ENCODE assay signal across 8 cellular contexts in genomic region chr12:69359531-69360347, GRCh38. TPM values are rescaled to one million over a fixed set of nuclear protein-coding genes. Genes with fewer than 3 reads are reported as not detected.
DNase-seq lines count a peak whose midpoint lies in the region; ATAC-seq and TF ChIP-seq lines count a peak whose summit lies in the region.

YEATS4 (plus strand) TSS chr12:69359743; CDS start chr12:69359973, 230 bp downstream.

- peak within 1 kb of the TSS; percentile 63 to 88 (median 76) for H3K4me3 ChIP-seq in fibroblast of lung (replicated peaks in 1 of 4; ENCODE audit: control extremely low read depth in 1 of 4, insufficient read depth in 1 of 4, low read depth in 3 of 4, low read length in 4 of 4)

- peaks cover 33% of the 10 kb centered on the region for H3K4me1 Mint-ChIP-seq in activated T-helper 1 cell treated with anti-CD3 and anti-CD28 coated beads, Interleukin-12 subunit alpha, Interleukin-12 subunit beta, Interleukin-2, Interleukin-4 antibody, amounts not matched to agents 30 ng/mL and 10 ng/mL and 1 ng/mL, durations not matched to agents 14 hours and 24 hours and 36 hours (ENCODE audit: low read depth)
- peaks cover 11 to 30% (median 24%) of the 10 kb centered on the region in 4 donors for H3K4me1 Mint-ChIP-seq in naive thymus-derived CD8-positive, alpha-beta T cell

- intact Hi-C loops in activated T-helper 1 cell treated with anti-CD3 and anti-CD28 coated beads, Interleukin-12 subunit alpha, Interleukin-12 subunit beta, Interleukin-2, Interleukin-4 antibody, amounts not matched to agents 30 ng/mL and 10 ng/mL and 1 ng/mL, durations not matched to agents 14 hours and 24 hours and 36 hours (cut with micrococcal nuclease): loop anchor here (1.0 to 2.0 kb wide), 5 partner anchors 111 to 883 kb away; partner anchors contain the start of genes CNOT2, FRS2 and RAB3IP

- POLR2A ChIA-PET in naive thymus-derived CD8-positive, alpha-beta T cell (lab: Charles Lee): interaction anchor here (0.9 to 5.0 kb wide), 2 partner anchors 29 to 211 kb away, joined by 3 to 58 read pairs; no protein-coding TSS in a partner anchor

- H3K4me2 ChIP-seq in fibroblast of lung (ENCODE audit: extremely low read depth, insufficient read depth, low read length): peak within 1 kb of the TSS; percentile 91

- peak within 1 kb of the TSS; percentile 89 for H3K27ac Mint-ChIP-seq in activated T-helper 1 cell treated with anti-CD3 and anti-CD28 coated beads, Interleukin-12 subunit alpha, Interleukin-12 subunit beta, Interleukin-2, Interleukin-4 antibody, amounts not matched to agents 30 ng/mL and 10 ng/mL and 1 ng/mL, durations not matched to agents 14 hours and 24 hours and 36 hours
- peak within 1 kb of the TSS; percentile 84 to 96 (median 92) for H3K27ac Mint-ChIP-seq in naive thymus-derived CD8-positive, alpha-beta T cell

- H3K9ac ChIP-seq in fibroblast of lung (ENCODE audit: insufficient read depth, low read length): peak within 1 kb of the TSS; percentile 78

- ATAC-seq in GM21786 (IDR thresholded peaks at IDR 0.05; ENCODE audit: unreplicated experiment): peak; percentile 81
- ATAC-seq in naive thymus-derived CD8-positive, alpha-beta T cell: peak; percentile 83 to 86

- DNase-seq in DMS79 (lab: John Stamatoyannopoulos, UW) (peak; percentile 84), RKO (ENCODE audit: low spot score) (peak; percentile 99), fibroblast of lung (ENCODE audit: low read depth in 2 of 2) (peak; percentile 84 to 92)
- DNase-seq in activated T-helper 1 cell treated with anti-CD3 and anti-CD28 coated beads, Interleukin-12 subunit alpha, Interleukin-12 subunit beta, Interleukin-2, Interleukin-4 antibody, amounts not matched to agents 30 ng/mL and 10 ng/mL and 1 ng/mL, durations not matched to agents 14 hours and 24 hours and 36 hours (ENCODE audit: low spot score): peak; percentile 88
- peak; percentile 78 to 91 (median 84) for DNase-seq in naive thymus-derived CD8-positive, alpha-beta T cell
- peak; percentile 77 to 88 (median 84) for DNase-seq in stimulated activated naive CD4-positive, alpha-beta T cell (lab: John Stamatoyannopoulos, UW)

- no peaks in the 10 kb centered on the region for H3K27me3 ChIP-seq in fibroblast of lung (ENCODE audit: control insufficient read depth, insufficient read depth, low read length)

- H3K27ac ChIP-seq in KOPT-K1 (ENCODE audit: low read depth, low read length, poor library complexity, severe bottlenecking): peak within 1 kb of the TSS; percentile 97
- peak within 1 kb of the TSS; percentile 84 for H3K27ac ChIP-seq in fibroblast of lung (ENCODE audit: insufficient read depth, low read length)

- H3K36me3 Mint-ChIP-seq in activated T-helper 1 cell treated with anti-CD3 and anti-CD28 coated beads, Interleukin-12 subunit alpha, Interleukin-12 subunit beta, Interleukin-2, Interleukin-4 antibody, amounts not matched to agents 30 ng/mL and 10 ng/mL and 1 ng/mL, durations not matched to agents 14 hours and 24 hours and 36 hours (ENCODE audit: low read depth): peaks cover 16% of the 10 kb centered on the region
- H3K36me3 Mint-ChIP-seq in naive thymus-derived CD8-positive, alpha-beta T cell: peaks cover 0 to 17% (median 4%) of the 10 kb centered on the region in 3 donors

- peaks cover 3% of the 10 kb centered on the region for H3K27me3 Mint-ChIP-seq in activated T-helper 1 cell treated with anti-CD3 and anti-CD28 coated beads, Interleukin-12 subunit alpha, Interleukin-12 subunit beta, Interleukin-2, Interleukin-4 antibody, amounts not matched to agents 30 ng/mL and 10 ng/mL and 1 ng/mL, durations not matched to agents 14 hours and 24 hours and 36 hours (ENCODE audit: insufficient read depth)
- H3K27me3 Mint-ChIP-seq in naive thymus-derived CD8-positive, alpha-beta T cell: no peaks in the 10 kb centered on the region

- peaks cover 38% of the 10 kb centered on the region for H3K36me3 ChIP-seq in KOPT-K1 (ENCODE audit: insufficient read depth, low read length)
- no peaks in the 10 kb centered on the region for H3K36me3 ChIP-seq in fibroblast of lung (ENCODE audit: control insufficient read depth, insufficient read depth, low read length)

- H3K4me3 Mint-ChIP-seq in activated T-helper 1 cell treated with anti-CD3 and anti-CD28 coated beads, Interleukin-12 subunit alpha, Interleukin-12 subunit beta, Interleukin-2, Interleukin-4 antibody, amounts not matched to agents 30 ng/mL and 10 ng/mL and 1 ng/mL, durations not matched to agents 14 hours and 24 hours and 36 hours: peak within 1 kb of the TSS; percentile 94
- peak within 1 kb of the TSS; percentile 84 to 94 (median 92) for H3K4me3 Mint-ChIP-seq in naive thymus-derived CD8-positive, alpha-beta T cell

- no peaks in the 10 kb centered on the region for H4K20me1 ChIP-seq in fibroblast of lung (ENCODE audit: control insufficient read depth, extremely low read depth, insufficient read depth, low read length)

- H3K4me1 ChIP-seq in fibroblast of lung (ENCODE audit: control insufficient read depth, extremely low read depth, insufficient read depth, low read length): peaks cover 3% of the 10 kb centered on the region

- TF ChIP-seq CTCF in fibroblast of lung (conservative IDR thresholded peaks at IDR 0.05 in 1 of 2, IDR thresholded peaks at IDR 0.05 in 1 of 2; ENCODE audit: low read depth in 1 of 2, low read length in 2 of 2): no peak

- H3K79me2 ChIP-seq in fibroblast of lung (ENCODE audit: control insufficient read depth, insufficient read depth, low read length): peaks cover 5% of the 10 kb centered on the region

- H2AFZ ChIP-seq in fibroblast of lung (ENCODE audit: low read length): peak within 1 kb of the TSS; percentile 89

- no peaks in the 10 kb centered on the region for H3K9me3 ChIP-seq in KOPT-K1 (ENCODE audit: insufficient read depth, low read length, poor library complexity, severe bottlenecking)
- no peaks in the 10 kb centered on the region for H3K9me3 ChIP-seq in fibroblast of lung (ENCODE audit: control insufficient read depth, insufficient read depth, low read depth, low read length)

- H3K9me3 Mint-ChIP-seq in activated T-helper 1 cell treated with anti-CD3 and anti-CD28 coated beads, Interleukin-12 subunit alpha, Interleukin-12 subunit beta, Interleukin-2, Interleukin-4 antibody, amounts not matched to agents 30 ng/mL and 10 ng/mL and 1 ng/mL, durations not matched to agents 14 hours and 24 hours and 36 hours: no peaks in the 10 kb centered on the region
- no peaks in the 10 kb centered on the region for H3K9me3 Mint-ChIP-seq in naive thymus-derived CD8-positive, alpha-beta T cell

RNA-seq across cellular contexts. Expression of gene YEATS4, which starts in this region (rescaled TPM):
- total RNA-seq in activated T-helper 1 cell treated with anti-CD3 and anti-CD28 coated beads, Interleukin-12 subunit alpha, Interleukin-12 subunit beta, Interleukin-2, Interleukin-4 antibody, amounts not matched to agents 30 ng/mL and 10 ng/mL and 1 ng/mL, durations not matched to agents 14 hours and 24 hours and 36 hours: 45.2 and 47.2 TPM in 2 replicates
- 11.3 and 16.3 TPM in 2 replicates for total RNA-seq in fibroblast of lung
- 14.1 and 16.6 TPM in 2 replicates for polyA plus RNA-seq in fibroblast of lung
- 10.1 and 12.5 TPM in 2 replicates for polyA plus RNA-seq in fibroblast of lung (2012)
- polyA minus RNA-seq in fibroblast of lung (ENCODE audit: low replicate concordance): not detected in 2 replicates
- total RNA-seq in naive thymus-derived CD8-positive, alpha-beta T cell: 10 to 100 TPM; 18.0 to 24.9 TPM
- polyA plus RNA-seq in naive thymus-derived CD8-positive, alpha-beta T cell: 10 to 100 TPM; 50.9 to 66.4 (median 54.4) TPM

Comparison
In these comparisons a context has a peak if more than half of its experiments do, and no peak if none do; other contexts are left out.
1. Peak in every context shown above with its lines: DNase-seq, ATAC-seq, H3K4me3 ChIP-seq and H3K27ac ChIP-seq.